Comparison of ENCODE assay signal across 1 cellular context in the genomic region with DNA sequence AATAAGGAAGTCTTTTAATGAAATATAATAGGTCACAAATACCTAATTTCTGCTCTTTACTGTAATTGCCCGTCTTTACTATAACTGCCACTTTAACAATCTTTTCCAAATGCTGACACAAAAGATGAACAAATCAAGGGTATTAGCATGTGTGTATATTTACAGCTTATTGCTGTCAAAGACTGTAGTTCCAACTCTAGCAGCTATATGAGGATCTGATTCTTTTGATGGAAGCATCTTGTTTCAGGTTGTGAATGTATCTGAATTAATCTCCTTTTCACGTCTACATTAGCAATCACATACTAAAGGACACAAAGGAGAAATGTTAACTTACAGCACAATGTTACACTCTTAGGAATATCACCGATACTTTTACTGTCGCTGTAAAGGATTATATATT.
TF ChIP-seq lines count a peak whose summit lies in the region.

No MANE protein-coding gene starts in this region.

TF ChIP-seq in SK-N-SH, 30 proteins besides CTCF, POLR2A, EP300 and RAD21:
- TF ChIP-seq, protein P1, sequence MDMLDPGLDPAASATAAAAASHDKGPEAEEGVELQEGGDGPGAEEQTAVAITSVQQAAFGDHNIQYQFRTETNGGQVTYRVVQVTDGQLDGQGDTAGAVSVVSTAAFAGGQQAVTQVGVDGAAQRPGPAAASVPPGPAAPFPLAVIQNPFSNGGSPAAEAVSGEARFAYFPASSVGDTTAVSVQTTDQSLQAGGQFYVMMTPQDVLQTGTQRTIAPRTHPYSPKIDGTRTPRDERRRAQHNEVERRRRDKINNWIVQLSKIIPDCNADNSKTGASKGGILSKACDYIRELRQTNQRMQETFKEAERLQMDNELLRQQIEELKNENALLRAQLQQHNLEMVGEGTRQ (IDR thresholded peaks at IDR 0.05; ENCODE audit: borderline replicate concordance, low read depth, low read length): no peak
- TF ChIP-seq, protein P2, sequence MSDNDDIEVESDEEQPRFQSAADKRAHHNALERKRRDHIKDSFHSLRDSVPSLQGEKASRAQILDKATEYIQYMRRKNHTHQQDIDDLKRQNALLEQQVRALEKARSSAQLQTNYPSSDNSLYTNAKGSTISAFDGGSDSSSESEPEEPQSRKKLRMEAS (IDR thresholded peaks at IDR 0.05; ENCODE audit: low read depth): no peak
- TF ChIP-seq CHD2 (IDR thresholded peaks at IDR 0.05; ENCODE audit: low read length, partially characterized antibody) (no peak), ELF1 (IDR thresholded peaks at IDR 0.05) (no peak), RCOR1 (IDR thresholded peaks at IDR 0.05; ENCODE audit: low read length) (no peak), MXI1 (IDR thresholded peaks at IDR 0.05; ENCODE audit: low read depth, low read length) (no peak)
TF ChIP-seq in SK-N-SH: peak in this region for 0.
